ENCODE assay signal across 15 cellular contexts in genomic region chr7:128084896-128085608, GRCh38. TPM values are rescaled to one million over a fixed set of nuclear protein-coding genes. Genes with fewer than 3 reads are reported as not detected.
DNase-seq lines count a peak whose midpoint lies in the region; ATAC-seq and TF ChIP-seq lines count a peak whose summit lies in the region.
"Had no signal": no experiment of that assay in that cellular context is flagged by ENCODE, and none has a peak within 500 bp of the region (broad histone marks: within the 10 kb centered on the region; RNA-seq: fewer than 3 reads in every experiment).

No MANE protein-coding gene starts in this region.

- H3K4me1 ChIP-seq in IMR-90 (ENCODE audit: control insufficient read depth, insufficient read depth, low read length) (peaks cover 9% of the 10 kb centered on the region), left lung (no peaks in the 10 kb centered on the region)

- H3K27me3 ChIP-seq in IMR-90 (ENCODE audit: control insufficient read depth, insufficient read depth, low read length) = no peaks in the 10 kb centered on the region
- H3K27me3 ChIP-seq in left lung = no peaks in the 10 kb centered on the region
- H3K27me3 ChIP-seq: MG63, ovary had no signal

- no peak overlapping the region for H2BK5ac ChIP-seq in IMR-90 (ENCODE audit: low read depth, low read length, poor library complexity, severe bottlenecking)

- TF ChIP-seq CTCF in IMR-90 (conservative IDR thresholded peaks at IDR 0.05; ENCODE audit: low read depth, low read length) (no peak), brain (conservative IDR thresholded peaks at IDR 0.05) (no peak), left lung (IDR thresholded peaks at IDR 0.05) (no peak)

- H4K20me1 ChIP-seq in IMR-90 (ENCODE audit: insufficient read depth, low read length) = peaks cover 12% of the 10 kb centered on the region

- WGBS in IMR-90 (ENCODE audit: extremely low coverage in 2 of 2, insufficient read length in 1 of 2), 2 experiments = 20% methylated on average over 8 of the region's 10 CpGs; no CpG with 5 or more reads in 1 of the 2 experiments

- CTCF ChIA-PET in IMR-90 (lab: Yijun Ruan, JAX) = no interaction called here

- H3K9me1 ChIP-seq in IMR-90 (ENCODE audit: insufficient read depth, low read length) = peaks cover 10% of the 10 kb centered on the region; the same call in 1 of the 2 replicates

- H2BK15ac ChIP-seq in IMR-90 (ENCODE audit: low read depth, low read length) = no peak overlapping the region

- H2AK9ac ChIP-seq in IMR-90 (replicated peaks; ENCODE audit: low read depth, low read length, poor library complexity) = peak overlapping the region; percentile 59

- no TSS peak for BruUV-seq in IMR-90 (replicated peaks; lab: Mats Ljungman, UMichigan)

- H3K9me3 Mint-ChIP-seq in brain = no peaks in the 10 kb centered on the region
- H3K9me3 Mint-ChIP-seq: activated B cell treated with CpG ODN at 0.5 μM for 24 hours had no signal

- H3K27me3 Mint-ChIP-seq in brain = peaks cover 2% of the 10 kb centered on the region
- H3K27me3 Mint-ChIP-seq: activated B cell treated with CpG ODN at 0.5 μM for 24 hours had no signal

- peak overlapping the region in 3 of 5 experiments; percentile 5 to 75 (median 59) for H3K27ac Mint-ChIP-seq in brain
- H3K27ac Mint-ChIP-seq: activated B cell treated with CpG ODN at 0.5 μM for 24 hours had no signal

- POLR2A ChIA-PET in IMR-90 (lab: Charles Lee; ENCODE audit: unreplicated experiment) = no interaction called here

- H2BK120ac ChIP-seq in IMR-90 (ENCODE audit: low read depth, low read length) = no peak overlapping the region

- H3K56ac ChIP-seq in IMR-90 (ENCODE audit: extremely low read depth, insufficient read depth, low read length) = no peak overlapping the region

- H2AFZ ChIP-seq in IMR-90 (replicated peaks; ENCODE audit: low read length, poor library complexity) = peak overlapping the region; percentile 62

- H4K8ac ChIP-seq in IMR-90 (ENCODE audit: low read depth in 2 of 2, low read length in 2 of 2) = no peak overlapping the region; a peak in 1 of 4 replicates

- intact Hi-C loops in IMR-90 (cut with micrococcal nuclease) = no loop called here
- intact Hi-C loops in left lung (cut with DNase I) = no loop called here

- H4K91ac ChIP-seq in IMR-90 (ENCODE audit: insufficient read depth, low read depth, low read length) = no peak overlapping the region

- H3K9me3 ChIP-seq in IMR-90 (ENCODE audit: control insufficient read depth, insufficient read depth, low read length) = no peaks in the 10 kb centered on the region
- no peaks in the 10 kb centered on the region for H3K9me3 ChIP-seq in left lung
- H3K9me3 ChIP-seq: MG63, ovary had no signal

- no peak overlapping the region for H3K9ac ChIP-seq in IMR-90 (ENCODE audit: low read depth, low read length)

- dilution Hi-C loops in IMR-90 (cut with HindIII; ENCODE audit: low sequenced_read_pairs, unreplicated experiment) = no loop called here

- H3K23ac ChIP-seq in IMR-90 (ENCODE audit: low read depth, low read length) = no peak overlapping the region

- in situ Hi-C loops in IMR-90 (cut with MboI; ENCODE audit: low sequenced_read_pairs) = no loop called here

- no peak overlapping the region for H3K4me2 ChIP-seq in IMR-90 (ENCODE audit: low read depth, low read length)

- no peak overlapping the region for H4K5ac ChIP-seq in IMR-90 (ENCODE audit: low read depth, low read length)

- no peak overlapping the region for H3K18ac ChIP-seq in IMR-90 (ENCODE audit: low read depth, low read length)

- ATAC-seq in IMR-90 (ENCODE audit: low read depth) (peak; percentile 84), left lung (peak; percentile 30), esophagus mucosa (no peak)

- H3K4me3 Mint-ChIP-seq in brain = no peak overlapping the region
- H3K4me3 Mint-ChIP-seq: activated B cell treated with CpG ODN at 0.5 μM for 24 hours had no signal

- H3K36me3 ChIP-seq in IMR-90 (ENCODE audit: control insufficient read depth, insufficient read depth, low read length) (peaks cover 47% of the 10 kb centered on the region), left lung (peaks cover 0 to 97% of the 10 kb centered on the region in 2 donors)
- H3K36me3 ChIP-seq: MG63, ovary had no signal

- H2AK5ac ChIP-seq in IMR-90 (ENCODE audit: low read depth, low read length) = no peak overlapping the region

- H3K14ac ChIP-seq in IMR-90 (replicated peaks; ENCODE audit: low read depth, low read length) = no peak overlapping the region

- peaks cover 38% of the 10 kb centered on the region for H3K4me1 Mint-ChIP-seq in brain
- H3K4me1 Mint-ChIP-seq: activated B cell treated with CpG ODN at 0.5 μM for 24 hours had no signal

- no peak for TF ChIP-seq RAD21 in IMR-90 (IDR thresholded peaks at IDR 0.05; ENCODE audit: low read length)

- H3K27ac ChIP-seq in IMR-90 (ENCODE audit: insufficient read depth, low read length) = no peak overlapping the region
- no peak overlapping the region for H3K27ac ChIP-seq in left lung
- H3K27ac ChIP-seq: ovary had no signal

- H3K4ac ChIP-seq in IMR-90 (ENCODE audit: low read depth, low read length) = no peak overlapping the region; the same call in 1 of the 2 replicates

- no peak overlapping the region for H2BK20ac ChIP-seq in IMR-90 (ENCODE audit: low read depth, low read length)

- peaks cover 8 to 22% of the 10 kb centered on the region in 2 experiments; a peak in 2 of 4 replicates for H3K79me1 ChIP-seq in IMR-90 (ENCODE audit: low read depth in 1 of 2, low read length in 2 of 2)

- no peak overlapping the region for H3K4me3 ChIP-seq in IMR-90 (ENCODE audit: insufficient read depth, low read depth, low read length)
- H3K4me3 ChIP-seq in left lung = no peak overlapping the region
- H3K4me3 ChIP-seq: MG63, ovary had no signal

- DNase-seq in A172 (ENCODE audit: low spot score) (peak; percentile 8), IMR-90 (peak; percentile 77), left lung (no peak), NCI-H2107 treated with DMSO at 0.1 percent for 48 hours (lab: John Stamatoyannopoulos, UW; ENCODE audit: unreplicated experiment) (no peak), NCI-H2171 treated with DMSO at 0.1 percent for 48 hours (lab: John Stamatoyannopoulos, UW) (no peak), DMS53 (lab: John Stamatoyannopoulos, UW) (no peak)
- DNase-seq: activated B cell treated with CpG ODN at 0.5 μM for 24 hours; activated naive CD4-positive, alpha-beta T cell treated with anti-CD3 and anti-CD28 coated beads, Interleukin-2, amount 50 U/mL, for 16 hours; DMS 273 treated with DMSO at 0.1 percent for 48 hours; mesendoderm; MG63; NCI-H345; ovary had no signal

- no peak for TF ChIP-seq POLR2A in IMR-90 (IDR thresholded peaks at IDR 0.05; ENCODE audit: low read depth, low read length)

- H3K36me3 Mint-ChIP-seq in brain = peaks cover 42% of the 10 kb centered on the region

TF ChIP-seq in IMR-90, 13 proteins besides CTCF, POLR2A, EP300 and RAD21:
- no peak for TF ChIP-seq ELK1 (IDR thresholded peaks at IDR 0.05; ENCODE audit: borderline replicate concordance, low read depth, low read length)
- no peak for TF ChIP-seq MXI1 (IDR thresholded peaks at IDR 0.05; ENCODE audit: borderline replicate concordance, low read depth, low read length)
- TF ChIP-seq CHD1 (IDR thresholded peaks at IDR 0.05; ENCODE audit: low read depth, low read length) = no peak
- no peak for TF ChIP-seq CEBPB (IDR thresholded peaks at IDR 0.05; ENCODE audit: low read depth, low read length)
- TF ChIP-seq RFX5 (IDR thresholded peaks at IDR 0.05; ENCODE audit: low read depth, low read length) = no peak
- TF ChIP-seq BHLHE40 (IDR thresholded peaks at IDR 0.05; ENCODE audit: low read depth, low read length) = no peak
- TF ChIP-seq RCOR1 (IDR thresholded peaks at IDR 0.05; ENCODE audit: insufficient replicate concordance, low read length) = no peak
- TF ChIP-seq MAZ (IDR thresholded peaks at IDR 0.05; ENCODE audit: borderline replicate concordance, low read depth, low read length) = no peak
- TF ChIP-seq SMC3 (IDR thresholded peaks at IDR 0.05; ENCODE audit: low read depth, low read length) = no peak
- no peak for TF ChIP-seq MAFK (IDR thresholded peaks at IDR 0.05; ENCODE audit: low read depth, low read length)
- TF ChIP-seq NFE2L2 (IDR thresholded peaks at IDR 0.05; ENCODE audit: low read depth, low read length) = no peak
- TF ChIP-seq FOS (IDR thresholded peaks at IDR 0.05; ENCODE audit: low read depth, low read length) = no peak
- TF ChIP-seq USF2 (IDR thresholded peaks at IDR 0.05; ENCODE audit: low read depth, low read length) = no peak

RNA-seq across cellular contexts. Expression of gene LRRC4, which starts 53.8 kb away (rescaled TPM):
- 0.34 and 0.50 TPM in 2 replicates for total RNA-seq in A172 (2014; rRNA removed; shearing (Covaris generic))
- 0.54 and 0.56 TPM in 2 replicates for total RNA-seq in IMR-90 (2012; rRNA removed)
- polyA plus RNA-seq in IMR-90 (2012; rRNA removed) = 0.55 and 0.69 TPM in 2 replicates
- 0.27 and 0.43 TPM in 2 replicates for polyA plus RNA-seq in IMR-90 (2012; cell fraction: cytosol; rRNA removed)
- polyA plus RNA-seq in IMR-90 (2012; cell fraction: nucleus; rRNA removed; ENCODE audit: low replicate concordance) = 1.1 and 1.9 TPM in 2 replicates
- polyA plus RNA-seq in brain (ENCODE audit: insufficient read depth, low read depth, low replicate concordance) = 7.8 TPM
- total RNA-seq in left lung = 10 to 100 TPM in 1 of 2 donors, 1 to 10 TPM in 1; 5.7 to 24.4 TPM
- 16.7 TPM for total RNA-seq in esophagus mucosa

Comparison
In these comparisons a context has a peak if more than half of its experiments do, and no peak if none do; other contexts are left out.
1. DNase-seq: peak in A172 (single experiment) and IMR-90 (single experiment); none in left lung (0 of 2), NCI-H2107 treated with DMSO at 0.1 percent for 48 hours (single experiment), NCI-H2171 treated with DMSO at 0.1 percent for 48 hours (single experiment) and DMS53 (single experiment).